ENCODE assay signal across 8 cellular contexts in the genomic region with DNA sequence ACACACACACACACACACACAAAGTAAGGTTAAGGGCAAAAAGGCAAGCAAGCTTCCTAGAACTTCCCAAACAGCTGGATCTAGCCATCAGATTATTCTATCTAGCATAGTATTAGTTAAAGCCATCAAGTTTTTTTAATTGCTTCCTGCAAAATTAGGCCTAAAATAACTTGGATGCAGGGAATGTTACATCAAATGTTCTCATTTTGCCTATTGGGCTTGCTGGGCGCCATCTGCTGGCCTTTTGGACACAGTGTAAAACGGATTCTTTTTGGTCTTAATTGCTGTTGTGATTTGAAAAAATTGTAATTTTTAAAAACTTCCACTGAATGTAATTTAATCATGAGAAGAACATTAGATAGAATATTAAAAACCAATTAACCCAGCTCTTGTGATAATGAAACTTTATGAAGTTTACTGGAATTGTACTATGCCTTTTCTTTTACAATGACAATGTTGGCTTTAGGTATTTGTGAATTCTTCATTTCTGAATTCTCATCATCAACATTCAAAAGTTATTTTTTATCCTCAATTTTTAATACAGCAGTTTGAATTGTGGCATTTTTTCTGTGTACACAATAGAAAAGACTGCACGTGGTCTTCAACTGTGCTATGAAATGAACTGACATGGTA. TPM values are rescaled to one million over a fixed set of nuclear protein-coding genes. Genes with fewer than 3 reads are reported as not detected.
DNase-seq lines count a peak whose midpoint lies in the region; ATAC-seq and TF ChIP-seq lines count a peak whose summit lies in the region.

No MANE protein-coding gene starts in this region.

- intact Hi-C loops in PC-3 (cut with micrococcal nuclease) (loop anchor here (1.0 to 10.0 kb wide), 6 partner anchors 111 to 1118 kb away; a partner anchor contains a TSS), adrenal gland (cut with DNase I) (loop anchor here in 1 of 2 donors (10.0 kb wide), 2 partner anchors 312 to 452 kb away; no protein-coding TSS in a partner anchor), heart right ventricle (cut with DNase I) (loop anchor here (2.0 to 10.0 kb wide), 5 partner anchors 335 to 452 kb away; no protein-coding TSS in a partner anchor), sciatic nerve (cut with DNase I) (no loop called here)

- H2AFZ ChIP-seq in PC-3 (ENCODE audit: low read length) = no peak overlapping the region

- H3K9me3 ChIP-seq in HAP-1 (no peaks in the 10 kb centered on the region), PC-3 (ENCODE audit: low read length) (no peaks in the 10 kb centered on the region), adrenal gland (replicated peaks in 1 of 3) (no peaks in the 10 kb centered on the region), heart right ventricle (no peaks in the 10 kb centered on the region)

- TF ChIP-seq CTCF in PC-3 (conservative IDR thresholded peaks at IDR 0.05; ENCODE audit: low read depth, low read length) = peak; percentile 96
- peak; percentile 59 to 85 (median 78) for TF ChIP-seq CTCF in adrenal gland (IDR thresholded peaks at IDR 0.05)
- peak; percentile 52 to 87 (median 76) for TF ChIP-seq CTCF in heart right ventricle (IDR thresholded peaks at IDR 0.05)

- POLR2A ChIA-PET in PC-3 (lab: Charles Lee; ENCODE audit: unreplicated experiment) = no interaction called here

- no peaks in the 10 kb centered on the region for H3K36me3 ChIP-seq in HAP-1 (replicated peaks)
- H3K36me3 ChIP-seq in PC-3 (ENCODE audit: low read depth, low read length) = peaks cover 10% of the 10 kb centered on the region; the same call in 1 of the 2 replicates
- peaks cover 0 to 4% of the 10 kb centered on the region in 2 donors for H3K36me3 ChIP-seq in adrenal gland (replicated peaks in 1 of 2)
- H3K36me3 ChIP-seq in heart right ventricle = peaks cover 0 to 29% (median 0%) of the 10 kb centered on the region in 9 donors

- 27 to 38% (median 29%) methylated on average over 3 of the region's 3 CpGs for WGBS in adrenal gland, 4 donors
- WGBS in heart right ventricle, 2 donors = 26 to 39% methylated on average over 3 of the region's 3 CpGs

- no peaks in the 10 kb centered on the region for H3K9me2 ChIP-seq in PC-3 (replicated peaks; ENCODE audit: low read length)

- H3K79me2 ChIP-seq in PC-3 (ENCODE audit: low read length) = peaks cover 95% of the 10 kb centered on the region

- peak; percentile 60; the same call in 1 of the 2 replicates for ATAC-seq in PC-3
- peak in 4 of 8 donors; percentile 50 to 64 (median 57) for ATAC-seq in heart right ventricle
- peak; percentile 58 for ATAC-seq in sciatic nerve
- no peak for ATAC-seq in esophagus mucosa
- no peak for ATAC-seq in HG02678 (IDR thresholded peaks at IDR 0.05; ENCODE audit: unreplicated experiment)

- no peak overlapping the region for H3K4me2 ChIP-seq in PC-3 (ENCODE audit: low read length)

- CTCF ChIA-PET in PC-3 (lab: Charles Lee) = interaction anchor here (0.7 kb wide), 1 partner anchor 1558 kb away, joined by 3 read pairs; no protein-coding TSS in a partner anchor

- H3K9ac ChIP-seq in PC-3 (ENCODE audit: low read length) = no peak overlapping the region

- H3K4me3 ChIP-seq in HAP-1 (no peak overlapping the region), PC-3 (ENCODE audit: low read length) (no peak overlapping the region), adrenal gland (no peak overlapping the region), heart right ventricle (no peak overlapping the region)

- DNase-seq in CD1c-positive myeloid dendritic cell (ENCODE audit: extremely low spot score) (peak; percentile 67), HAP-1 (ENCODE audit: low spot score in 2 of 2) (peak; percentile 43 to 58), PC-3 (peak; percentile 67), adrenal gland (peak; percentile 27 to 84 (median 60)), heart right ventricle (peak; percentile 39 to 46), sciatic nerve (ENCODE audit: low spot score) (peak; percentile 74)

- no TSS peak for BruUV-seq in PC-3 (replicated peaks; lab: Mats Ljungman, UMichigan)

- H3K27ac ChIP-seq in PC-3 (ENCODE audit: low read length) (no peak overlapping the region), adrenal gland (no peak overlapping the region), heart right ventricle (no peak overlapping the region)

- H3F3A ChIP-seq in PC-3 (ENCODE audit: low read length, unreplicated experiment) = no peaks in the 10 kb centered on the region

- no peak for TF ChIP-seq POLR2A in adrenal gland (IDR thresholded peaks at IDR 0.05)

- H3K27me3 ChIP-seq in HAP-1 (ENCODE audit: low read depth) (no peaks in the 10 kb centered on the region), PC-3 (ENCODE audit: low read length) (no peaks in the 10 kb centered on the region), adrenal gland (no peaks in the 10 kb centered on the region), heart right ventricle (no peaks in the 10 kb centered on the region)

- H4K20me1 ChIP-seq in PC-3 (ENCODE audit: low read length) = 0 out of 2 replicates have a peak, but pooled peaks cover 10% of the 10 kb centered on the region

- H3K4me1 ChIP-seq in HAP-1 = peaks cover 28% of the 10 kb centered on the region
- peaks cover 24% of the 10 kb centered on the region for H3K4me1 ChIP-seq in PC-3 (ENCODE audit: insufficient read depth, low read length)
- H3K4me1 ChIP-seq in adrenal gland (replicated peaks in 1 of 2) = peaks cover 14 to 39% of the 10 kb centered on the region in 2 donors
- peaks cover 0 to 71% (median 34%) of the 10 kb centered on the region in 9 donors for H3K4me1 ChIP-seq in heart right ventricle

- in situ Hi-C loops in HAP-1 (cut with MboI; ENCODE audit: low sequenced_read_pairs) = no loop called here

RNA-seq across cellular contexts. Expression of a gene that starts 6.8 kb away (rescaled TPM):
- 12.1 and 13.6 TPM in 2 replicates for total RNA-seq in PC-3 (2014; rRNA removed)
- total RNA-seq in adrenal gland = 10 to 100 TPM in 6 of 8 donors, 1 to 10 TPM in 2; 6.1 to 19.1 (median 15.5) TPM
- polyA plus RNA-seq in adrenal gland = 10 to 100 TPM; 10.4 to 29.1 (median 14.0) TPM
- 10 to 100 TPM; 14.1 to 30.7 (median 19.4) TPM for total RNA-seq in heart right ventricle
- 10 to 100 TPM; 13.6 to 24.8 TPM for polyA plus RNA-seq in heart right ventricle
- 15.0 TPM for total RNA-seq in sciatic nerve
- 11.8 TPM for total RNA-seq in esophagus mucosa

RNA-seq across cellular contexts. Expression of a gene that starts 7.9 kb away (rescaled TPM):
- 6.4 and 7.1 TPM in 2 replicates for total RNA-seq in PC-3 (2014; rRNA removed)
- total RNA-seq in adrenal gland = 1 to 10 TPM; 3.8 to 8.2 (median 4.8) TPM
- polyA plus RNA-seq in adrenal gland = 1 to 10 TPM; 2.8 to 7.3 (median 3.1) TPM
- total RNA-seq in heart right ventricle = 1 to 10 TPM; 1.6 to 3.1 (median 2.6) TPM
- polyA plus RNA-seq in heart right ventricle = 1 to 10 TPM in 1 of 2 donors, under 1 TPM in 1; 0.71 to 2.8 TPM
- total RNA-seq in sciatic nerve = 4.6 TPM
- 5.3 TPM for total RNA-seq in esophagus mucosa

Comparison
In these comparisons a context has a peak if more than half of its experiments do, and no peak if none do; other contexts are left out.
1. ATAC-seq: peak in PC-3 (single experiment) and sciatic nerve (single experiment); none in esophagus mucosa (single experiment) and HG02678 (single experiment).
2. Peak in every context shown above with its lines, with median percentiles within 50 percentile points of each other: DNase-seq and CTCF ChIP-seq.